Comparison of ENCODE assay signal across 12 cellular contexts in genomic region chr22:20533879-20534265, GRCh38. TPM values are rescaled to one million over a fixed set of nuclear protein-coding genes. Genes with fewer than 3 reads are reported as not detected.
A peak's percentile ranks its signal among the peaks of the same experiment; 100 is the strongest.
DNase-seq lines count a peak whose midpoint lies in the region; TF ChIP-seq lines count a peak whose summit lies in the region.
"Had no signal": no experiment of that assay in that cellular context is flagged by ENCODE, and none has a peak within 500 bp of the region (broad histone marks: within the 10 kb centered on the region; RNA-seq: fewer than 3 reads in every experiment).

No MANE protein-coding gene starts in this region.

- H2AFZ ChIP-seq in Karpas-422 (ENCODE audit: low read length): no peak overlapping the region

- H3K9ac ChIP-seq in rectal smooth muscle tissue (ENCODE audit: low read length) (no peak overlapping the region), Karpas-422 (ENCODE audit: low read length) (no peak overlapping the region)

- H3K9me3 Mint-ChIP-seq in CD4-positive, alpha-beta memory T cell: no peaks in the 10 kb centered on the region

- intact Hi-C loops in CD4-positive, alpha-beta memory T cell (cut with micrococcal nuclease): no loop called here
- intact Hi-C loops in esophagus squamous epithelium (cut with DNase I): no loop called here

- CTCF ChIA-PET in CD4-positive, alpha-beta memory T cell (lab: Charles Lee; ENCODE audit: partially characterized antibody): interaction anchor here (1.0 to 1.8 kb wide), 3 partner anchors 16 to 37 kb away, joined by 4 to 9 read pairs (median 7); no protein-coding TSS in a partner anchor

- no peaks in the 10 kb centered on the region for H3K9me3 ChIP-seq in CD4-positive, alpha-beta memory T cell (ENCODE audit: control insufficient read depth in 1 of 2, low read length in 2 of 2)
- no peaks in the 10 kb centered on the region for H3K9me3 ChIP-seq in esophagus squamous epithelium
- no peaks in the 10 kb centered on the region for H3K9me3 ChIP-seq in Karpas-422 (ENCODE audit: low read length)
- H3K9me3 ChIP-seq: right lobe of liver had no signal

- in situ Hi-C loops in GM13976 (cut with MboI; ENCODE audit: low sequenced_read_pairs, unreplicated experiment): no loop called here

- no peak overlapping the region for H3K27ac ChIP-seq in CD4-positive, alpha-beta memory T cell (ENCODE audit: low read depth, low read length)
- H3K27ac ChIP-seq in esophagus squamous epithelium: peak overlapping the region in 3 of 4 donors; percentile 2 to 93 (median 36)
- H3K27ac ChIP-seq in rectal smooth muscle tissue (ENCODE audit: low read depth, low read length): peak overlapping the region; percentile 7
- no peak overlapping the region for H3K27ac ChIP-seq in Karpas-422 (ENCODE audit: low read length)
- H3K27ac ChIP-seq: right lobe of liver had no signal

- no peak for DNase-seq in CD4-positive, alpha-beta memory T cell
- DNase-seq in NCI-H69 (lab: John Stamatoyannopoulos, UW): peak; percentile 25
- no peak for DNase-seq in esophagus squamous epithelium (lab: John Stamatoyannopoulos, UW)
- DNase-seq in GM13976 (ENCODE audit: low spot score): no peak
- no peak for DNase-seq in NCI-H2081 (lab: John Stamatoyannopoulos, UW)
- DNase-seq in NOMO-1 treated with DMSO at 0.1 percent for 48 hours (lab: John Stamatoyannopoulos, UW; ENCODE audit: unreplicated experiment): no peak
- DNase-seq in Karpas-422: no peak
- DNase-seq: erythroblast, H7, kidney had no signal

- H3K4me2 ChIP-seq in Karpas-422 (ENCODE audit: low read depth, low read length, poor library complexity, severe bottlenecking): no peak overlapping the region

- H4K20me1 ChIP-seq in Karpas-422 (ENCODE audit: insufficient read depth, low read depth, low read length): peaks cover 35% of the 10 kb centered on the region; the same call in 1 of the 2 replicates

- peaks cover 45 to 72% (median 52%) of the 10 kb centered on the region in 4 donors for H3K4me1 Mint-ChIP-seq in CD4-positive, alpha-beta memory T cell

- no peak for TF ChIP-seq CTCF in esophagus squamous epithelium (IDR thresholded peaks at IDR 0.05)
- no peak for TF ChIP-seq CTCF in GM13976 (IDR thresholded peaks at IDR 0.05; ENCODE audit: borderline replicate concordance, control extremely low read depth, extremely low read depth, insufficient read depth, missing control alignments)

- peaks cover 49% of the 10 kb centered on the region for H3K36me3 ChIP-seq in CD4-positive, alpha-beta memory T cell (ENCODE audit: insufficient read depth, low read length)
- peaks cover 0 to 43% (median 9%) of the 10 kb centered on the region in 3 donors for H3K36me3 ChIP-seq in esophagus squamous epithelium
- H3K36me3 ChIP-seq in rectal smooth muscle tissue (ENCODE audit: control insufficient read depth, insufficient read depth, low read length): peaks cover 11% of the 10 kb centered on the region
- peaks cover 6% of the 10 kb centered on the region; the same call in 1 of the 2 replicates for H3K36me3 ChIP-seq in Karpas-422 (ENCODE audit: insufficient read depth, low read length)

- H3K4me3 Mint-ChIP-seq in CD4-positive, alpha-beta memory T cell: peak overlapping the region in 5 of 8 donors; percentile 17 to 53 (median 49)

- POLR2A ChIA-PET in CD4-positive, alpha-beta memory T cell (lab: Charles Lee; ENCODE audit: partially characterized antibody): interaction anchor here (1.3 to 2.1 kb wide), 4 partner anchors 10 to 34 kb away, joined by 3 to 14 read pairs (median 5); partner anchors contain the start of gene MED15

- H3K79me2 ChIP-seq in Karpas-422 (ENCODE audit: low read length): peaks cover 87% of the 10 kb centered on the region

- H3K36me3 Mint-ChIP-seq in CD4-positive, alpha-beta memory T cell: peaks cover 30 to 55% of the 10 kb centered on the region in 2 donors

- no peak overlapping the region for H3K4me3 ChIP-seq in CD4-positive, alpha-beta memory T cell (ENCODE audit: low read length in 2 of 2)
- H3K4me3 ChIP-seq in esophagus squamous epithelium (no peak overlapping the region), rectal smooth muscle tissue (ENCODE audit: low read length) (no peak overlapping the region), Karpas-422 (ENCODE audit: low read length) (no peak overlapping the region)
- H3K4me3 ChIP-seq: right lobe of liver had no signal

- H3K27me3 Mint-ChIP-seq in CD4-positive, alpha-beta memory T cell: no peaks in the 10 kb centered on the region

- WGBS in esophagus squamous epithelium, 2 donors: 31 to 50% methylated on average over 3 of the region's 3 CpGs

- peak overlapping the region in 6 of 7 donors; percentile 58 to 94 (median 82) for H3K27ac Mint-ChIP-seq in CD4-positive, alpha-beta memory T cell

- H3K4me1 ChIP-seq in CD4-positive, alpha-beta memory T cell (ENCODE audit: insufficient read depth, low read length): peaks cover 50% of the 10 kb centered on the region
- H3K4me1 ChIP-seq in esophagus squamous epithelium (peaks cover 45 to 73% (median 46%) of the 10 kb centered on the region in 3 donors), rectal smooth muscle tissue (ENCODE audit: control insufficient read depth, insufficient read depth, low read length) (peaks cover 25% of the 10 kb centered on the region), Karpas-422 (ENCODE audit: low read length) (no peaks in the 10 kb centered on the region)

- no peaks in the 10 kb centered on the region for H3K9me2 ChIP-seq in Karpas-422 (replicated peaks; ENCODE audit: insufficient read depth, low read length)

- no peak for TF ChIP-seq POLR2A in esophagus squamous epithelium (IDR thresholded peaks at IDR 0.05)

- no peaks in the 10 kb centered on the region for H3K27me3 ChIP-seq in CD4-positive, alpha-beta memory T cell (ENCODE audit: insufficient read depth, low read length)
- H3K27me3 ChIP-seq in esophagus squamous epithelium (no peaks in the 10 kb centered on the region), rectal smooth muscle tissue (ENCODE audit: control insufficient read depth, insufficient read depth, low read length) (no peaks in the 10 kb centered on the region), Karpas-422 (ENCODE audit: low read length) (no peaks in the 10 kb centered on the region)
- H3K27me3 ChIP-seq: right lobe of liver had no signal

RNA-seq across cellular contexts. Expression of gene MED15, which starts 26.5 kb away (rescaled TPM):
- total RNA-seq in CD4-positive, alpha-beta memory T cell: 100 to 1,000 TPM; 225 to 237 TPM
- 10 to 100 TPM; 15.6 to 86.8 TPM for polyA plus RNA-seq in CD4-positive, alpha-beta memory T cell
- 10 to 100 TPM; 31.6 to 51.4 (median 46.1) TPM for total RNA-seq in esophagus squamous epithelium
- 36.9 and 70.3 TPM in 2 replicates for total RNA-seq in Karpas-422 (2014; rRNA removed; shearing (Covaris generic); ENCODE audit: low replicate concordance)

RNA-seq across cellular contexts. Expression of gene KLHL22, which starts 38.3 kb away (rescaled TPM):
- 10 to 100 TPM; 60.2 to 63.1 TPM for total RNA-seq in CD4-positive, alpha-beta memory T cell
- 10 to 100 TPM; 19.4 to 23.9 TPM for polyA plus RNA-seq in CD4-positive, alpha-beta memory T cell
- total RNA-seq in esophagus squamous epithelium: 10 to 100 TPM in 1 of 4 donors, 1 to 10 TPM in 3; 7.7 to 13.0 (median 8.3) TPM
- total RNA-seq in Karpas-422 (2014; rRNA removed; shearing (Covaris generic); ENCODE audit: low replicate concordance): 9.7 and 23.7 TPM in 2 replicates

Comparison
In these comparisons a context has a peak if more than half of its experiments do, and no peak if none do; other contexts are left out.
1. H3K27ac ChIP-seq: peak in esophagus squamous epithelium (3 of 4) and rectal smooth muscle tissue (single experiment); none in CD4-positive, alpha-beta memory T cell (single experiment) and Karpas-422 (single experiment).